In the genomic region with DNA sequence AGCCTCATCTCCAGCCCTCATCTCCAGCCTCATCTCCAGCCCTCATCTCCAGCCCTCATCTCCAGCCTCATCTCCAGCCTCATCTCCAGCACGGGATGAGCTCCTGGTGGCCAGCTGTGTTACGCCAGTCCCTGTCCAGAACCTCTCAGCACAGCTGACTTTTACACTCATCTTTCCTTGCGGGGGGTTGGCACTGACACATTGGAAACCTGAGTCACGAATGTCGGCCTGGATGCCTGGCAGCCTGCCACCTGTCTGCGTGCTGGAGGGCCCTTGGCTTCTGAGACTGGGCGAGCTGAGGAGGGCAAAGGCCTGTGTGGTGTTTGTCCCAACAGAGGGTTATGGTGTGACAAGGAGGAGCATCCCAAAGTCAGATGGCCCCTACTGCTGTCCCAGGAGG, we compare ENCODE assay signal across 14 cellular contexts.
DNase-seq lines count a peak whose midpoint lies in the region; ATAC-seq and TF ChIP-seq lines count a peak whose summit lies in the region.
"Had no signal": no experiment of that assay in that cellular context is flagged by ENCODE, and none has a peak within 500 bp of the region (broad histone marks: within the 10 kb centered on the region; RNA-seq: fewer than 3 reads in every experiment).

No MANE protein-coding gene starts in this region.

- peak; percentile 95 for DNase-seq in ELR (ENCODE audit: low read depth)
- DNase-seq in NCI-H2029 (lab: John Stamatoyannopoulos, UW): peak; percentile 79
- peak; percentile 53 for DNase-seq in astrocyte of the cerebellum (ENCODE audit: low read depth)
- peak; percentile 46 for DNase-seq in mesenchymal stem cell
- no peak for DNase-seq in naive thymus-derived CD4-positive, alpha-beta T cell
- DNase-seq in NOMO-1 treated with DMSO at 0.1 percent for 48 hours (lab: John Stamatoyannopoulos, UW; ENCODE audit: unreplicated experiment): no peak
- DNase-seq in ascending aorta (ENCODE audit: low spot score in 2 of 2): no peak
- DNase-seq: nephron progenitor cell; stimulated activated CD4-positive, alpha-beta T cell treated with anti-CD3 and anti-CD28 coated beads, Interleukin-1b, Interleukin-23, amount 100 ng/mL, for 48 hours; stimulated activated naive CD8-positive, alpha-beta T cell treated with anti-CD3 and anti-CD28 coated beads, Interleukin-15, Interleukin-2, amounts not matched to agents 100 U/mL and 50 U/mL, for 24 hours; WERI-Rb-1 had no signal

- no peak overlapping the region for H3K4me3 Mint-ChIP-seq in naive thymus-derived CD4-positive, alpha-beta T cell
- H3K4me3 Mint-ChIP-seq: dendritic cell treated with granulocyte-macrophage colony-stimulating factor and Interleukin-4, amounts not matched to agents 40 ng/mL and 50 ng/mL, for 4 days; nephron progenitor cell had no signal

- no peak overlapping the region for H2BK15ac ChIP-seq in mesenchymal stem cell (ENCODE audit: low read depth, poor library complexity, severe bottlenecking)

- H3K27ac Mint-ChIP-seq in naive thymus-derived CD4-positive, alpha-beta T cell: no peak overlapping the region
- H3K27ac Mint-ChIP-seq: nephron progenitor cell had no signal

- CTCF ChIA-PET in naive thymus-derived CD4-positive, alpha-beta T cell (lab: Charles Lee): interaction anchor here (0.6 kb wide), 1 partner anchor 15 kb away, joined by 3 read pairs; no protein-coding TSS in a partner anchor

- in situ Hi-C loops in astrocyte of the cerebellum (cut with HindIII; ENCODE audit: low sequenced_read_pairs): no loop called here

- no peak overlapping the region for H2BK12ac ChIP-seq in mesenchymal stem cell (ENCODE audit: low read length in 2 of 2)

- peaks cover 6 to 20% (median 8%) of the 10 kb centered on the region in 5 donors for H3K27me3 Mint-ChIP-seq in naive thymus-derived CD4-positive, alpha-beta T cell

- peaks cover 3 to 39% of the 10 kb centered on the region in 2 experiments for H3K36me3 ChIP-seq in mesenchymal stem cell (ENCODE audit: control insufficient read depth in 1 of 2, insufficient read depth in 2 of 2, low read depth in 1 of 2, low read length in 2 of 2)
- H3K36me3 ChIP-seq in naive thymus-derived CD4-positive, alpha-beta T cell (ENCODE audit: control insufficient read depth in 2 of 3, insufficient read depth in 3 of 3, low read length in 3 of 3): no peaks in the 10 kb centered on the region
- peaks cover 0 to 4% of the 10 kb centered on the region in 2 donors for H3K36me3 ChIP-seq in ascending aorta

- peaks cover 2 to 21% (median 9%) of the 10 kb centered on the region in 11 donors for H3K9me3 Mint-ChIP-seq in naive thymus-derived CD4-positive, alpha-beta T cell

- H2AFZ ChIP-seq in mesenchymal stem cell (ENCODE audit: low read depth, low read length): no peak overlapping the region

- H3K9ac ChIP-seq in mesenchymal stem cell (ENCODE audit: low read length): no peak overlapping the region

- H2BK120ac ChIP-seq in mesenchymal stem cell (ENCODE audit: low read depth, low read length): no peak overlapping the region

- no peak for TF ChIP-seq CTCF in astrocyte of the cerebellum (IDR thresholded peaks at IDR 0.05; ENCODE audit: low read depth, low read length, missing control alignments)
- TF ChIP-seq CTCF in ascending aorta (IDR thresholded peaks at IDR 0.05): no peak

- no peak overlapping the region for H4K91ac ChIP-seq in mesenchymal stem cell (ENCODE audit: low read length)

- H3K23ac ChIP-seq in mesenchymal stem cell (ENCODE audit: low read length in 2 of 2): no peak overlapping the region

- ATAC-seq in naive thymus-derived CD4-positive, alpha-beta T cell: no peak
- no peak for ATAC-seq in GM21786 (IDR thresholded peaks at IDR 0.05; ENCODE audit: unreplicated experiment)
- ATAC-seq: Panc1; stimulated activated naive CD8-positive, alpha-beta T cell treated with anti-CD3 and anti-CD28 coated beads, Interleukin-15, Interleukin-2, amounts not matched to agents 100 U/mL and 50 U/mL, for 24 hours had no signal

- H3K4me3 ChIP-seq in astrocyte of the cerebellum (ENCODE audit: low read depth, low read length) (no peak overlapping the region), mesenchymal stem cell (ENCODE audit: insufficient read depth in 1 of 2, low read depth in 1 of 2, low read length in 2 of 2) (no peak overlapping the region), ascending aorta (no peak overlapping the region)
- no peak overlapping the region for H3K4me3 ChIP-seq in naive thymus-derived CD4-positive, alpha-beta T cell (ENCODE audit: low read length)

- H3K9me3 ChIP-seq in mesenchymal stem cell (ENCODE audit: control insufficient read depth, low read length): peaks cover 10% of the 10 kb centered on the region
- peaks cover 0 to 9% (median 0%) of the 10 kb centered on the region in 3 experiments for H3K9me3 ChIP-seq in naive thymus-derived CD4-positive, alpha-beta T cell (ENCODE audit: control insufficient read depth in 2 of 3, low read length in 3 of 3)
- no peaks in the 10 kb centered on the region for H3K9me3 ChIP-seq in ascending aorta

- H2BK5ac ChIP-seq in mesenchymal stem cell (ENCODE audit: low read depth, low read length, poor library complexity, severe bottlenecking): no peak overlapping the region

- no peak overlapping the region for H3K27ac ChIP-seq in mesenchymal stem cell (ENCODE audit: low read length, poor library complexity, severe bottlenecking)
- H3K27ac ChIP-seq in naive thymus-derived CD4-positive, alpha-beta T cell (ENCODE audit: low read depth, low read length): no peak overlapping the region
- no peak overlapping the region for H3K27ac ChIP-seq in ascending aorta
- H3K27ac ChIP-seq: WERI-Rb-1 had no signal

- 86% methylated on average over 7 of the region's 7 CpGs for WGBS in mesenchymal stem cell

- intact Hi-C loops in naive thymus-derived CD4-positive, alpha-beta T cell (cut with micrococcal nuclease): no loop called here
- intact Hi-C loops in ascending aorta (cut with DNase I): no loop called here

- POLR2A ChIA-PET in naive thymus-derived CD4-positive, alpha-beta T cell (lab: Charles Lee): no interaction called here

- H3K4me1 ChIP-seq in mesenchymal stem cell (ENCODE audit: control insufficient read depth, insufficient read depth, low read depth, low read length) (peaks cover 33% of the 10 kb centered on the region), ascending aorta (no peaks in the 10 kb centered on the region)
- peaks cover 0 to 14% of the 10 kb centered on the region in 2 donors for H3K4me1 ChIP-seq in naive thymus-derived CD4-positive, alpha-beta T cell (ENCODE audit: control insufficient read depth in 2 of 2, insufficient read depth in 2 of 2, low read length in 2 of 2)

- no peak overlapping the region for H3K18ac ChIP-seq in mesenchymal stem cell (ENCODE audit: low read depth in 1 of 2, low read length in 2 of 2)

- peaks cover 0 to 29% (median 12%) of the 10 kb centered on the region in 7 donors for H3K4me1 Mint-ChIP-seq in naive thymus-derived CD4-positive, alpha-beta T cell

- H4K8ac ChIP-seq in mesenchymal stem cell (ENCODE audit: low read length): peak overlapping the region; percentile 25

- no peak overlapping the region for H3K4me2 ChIP-seq in mesenchymal stem cell (ENCODE audit: low read length, poor library complexity, severe bottlenecking)

- H3K27me3 ChIP-seq in mesenchymal stem cell (ENCODE audit: control insufficient read depth in 1 of 2, insufficient read depth in 1 of 2, low read length in 2 of 2): no peaks in the 10 kb centered on the region
- H3K27me3 ChIP-seq in naive thymus-derived CD4-positive, alpha-beta T cell (ENCODE audit: control insufficient read depth in 2 of 2, insufficient read depth in 2 of 2, low read length in 2 of 2): no peaks in the 10 kb centered on the region
- H3K27me3 ChIP-seq in ascending aorta: no peaks in the 10 kb centered on the region

- no peak overlapping the region for H3K14ac ChIP-seq in mesenchymal stem cell (ENCODE audit: low read length in 2 of 2)

- H3K36me3 Mint-ChIP-seq in naive thymus-derived CD4-positive, alpha-beta T cell: peaks cover 1 to 39% (median 26%) of the 10 kb centered on the region in 5 donors

- no peak overlapping the region for H3K4ac ChIP-seq in mesenchymal stem cell (ENCODE audit: low read depth in 1 of 2, low read length in 2 of 2)

- peaks cover 42% of the 10 kb centered on the region for H3K79me1 ChIP-seq in mesenchymal stem cell (replicated peaks; ENCODE audit: low read length, poor library complexity, severe bottlenecking)

- H2AK5ac ChIP-seq in mesenchymal stem cell (ENCODE audit: low read length, severe bottlenecking): no peak overlapping the region

Comparison
In these comparisons a context has a peak if more than half of its experiments do, and no peak if none do; other contexts are left out.
1. DNase-seq: peak in ELR (single experiment), NCI-H2029 (single experiment), astrocyte of the cerebellum (single experiment) and mesenchymal stem cell (single experiment); none in naive thymus-derived CD4-positive, alpha-beta T cell (0 of 9), NOMO-1 treated with DMSO at 0.1 percent for 48 hours (single experiment) and ascending aorta (0 of 2).